ENCODE assay signal across 1 cellular context in genomic region chr11:449889-450808, GRCh38.
TF ChIP-seq lines count a peak whose summit lies in the region.

Gene PTDSS2 (plus strand): TSS chr11:450279. CDS start chr11:450456, 177 bp downstream.

TF ChIP-seq in HepG2, 621 proteins besides CTCF, POLR2A, EP300 and RAD21 (continued from another document and continues in another):
- TF ChIP-seq ETS1 (CRISPR knock-in tag; IDR thresholded peaks at IDR 0.05) = peak; percentile 33; the same call in 1 of the 2 replicates
- TF ChIP-seq ZNF253 (CRISPR knock-in tag; IDR thresholded peaks at IDR 0.05; ENCODE audit: borderline replicate concordance) = no peak
- TF ChIP-seq SSRP1 (CRISPR knock-in tag; IDR thresholded peaks at IDR 0.05) = no peak
- peak; percentile 77 for TF ChIP-seq KMT2A (CRISPR knock-in tag; IDR thresholded peaks at IDR 0.05)
- peak; percentile 41; the same call in 1 of the 2 replicates for TF ChIP-seq MIXL1 (CRISPR knock-in tag; IDR thresholded peaks at IDR 0.05)
- TF ChIP-seq ZNF20 (CRISPR knock-in tag; IDR thresholded peaks at IDR 0.05) = no peak
- peak; percentile 87; the same call in 1 of the 2 replicates for TF ChIP-seq ZNF510 (CRISPR knock-in tag; IDR thresholded peaks at IDR 0.05; ENCODE audit: low read depth)
- peak; percentile 26 for TF ChIP-seq CBX1 (IDR thresholded peaks at IDR 0.05; ENCODE audit: low read depth)
- no peak for TF ChIP-seq TCF7 (IDR thresholded peaks at IDR 0.05; ENCODE audit: low read depth)
- no peak for TF ChIP-seq MTA3 (CRISPR knock-in tag; IDR thresholded peaks at IDR 0.05)
- TF ChIP-seq RARA (CRISPR knock-in tag; IDR thresholded peaks at IDR 0.05) = no peak; the same call in 1 of the 2 replicates
- 0 out of 2 replicates have a peak, but pooled peaks have one; percentile 4 for TF ChIP-seq FOSL1 (CRISPR knock-in tag; IDR thresholded peaks at IDR 0.05; ENCODE audit: borderline replicate concordance)
- 0 out of 2 replicates have a peak, but pooled peaks have one; percentile 45 for TF ChIP-seq ZSCAN29 (CRISPR knock-in tag; conservative IDR thresholded peaks at IDR 0.05)
- TF ChIP-seq SP2 (CRISPR knock-in tag; IDR thresholded peaks at IDR 0.05) = peak; percentile 38; the same call in 1 of the 2 replicates
- no peak for TF ChIP-seq ZNF879 (CRISPR knock-in tag; IDR thresholded peaks at IDR 0.05)
- TF ChIP-seq AHR (CRISPR knock-in tag; IDR thresholded peaks at IDR 0.05) = peak; percentile 75; the same call in 1 of the 2 replicates
- TF ChIP-seq FOXM1 (CRISPR knock-in tag; IDR thresholded peaks at IDR 0.05) = no peak
- 0 out of 2 replicates have a peak, but pooled peaks have one; percentile 38 for TF ChIP-seq ZNF503 (CRISPR knock-in tag; IDR thresholded peaks at IDR 0.05)
- TF ChIP-seq PAXIP1 (CRISPR knock-in tag; conservative IDR thresholded peaks at IDR 0.05) = peak; percentile 31
- TF ChIP-seq ZBTB2 (CRISPR knock-in tag; IDR thresholded peaks at IDR 0.05; ENCODE audit: low read depth) = peak; percentile 65; the same call in 1 of the 2 replicates
- TF ChIP-seq ZBED4 (CRISPR knock-in tag; IDR thresholded peaks at IDR 0.05; ENCODE audit: borderline replicate concordance) = 0 out of 2 replicates have a peak, but pooled peaks have one; percentile 53
- TF ChIP-seq EED (CRISPR knock-in tag; IDR thresholded peaks at IDR 0.05) = 0 out of 2 replicates have a peak, but pooled peaks have one; percentile 28
- no peak for TF ChIP-seq FOXP1 (IDR thresholded peaks at IDR 0.05)
- peak; percentile 36; the same call in 1 of the 2 replicates for TF ChIP-seq FOXP1 (CRISPR knock-in tag; IDR thresholded peaks at IDR 0.05)
- no peak; the same call in 1 of the 2 replicates for TF ChIP-seq ARNT2 (CRISPR knock-in tag; IDR thresholded peaks at IDR 0.05; ENCODE audit: low read depth)
- no peak for TF ChIP-seq PATZ1 (CRISPR knock-in tag; IDR thresholded peaks at IDR 0.05)
- peak; percentile 100 for TF ChIP-seq ZNF597 (CRISPR knock-in tag; IDR thresholded peaks at IDR 0.05)
- TF ChIP-seq IKZF5 (CRISPR knock-in tag; IDR thresholded peaks at IDR 0.05) = peak; percentile 83
- TF ChIP-seq KAT8 (CRISPR knock-in tag; IDR thresholded peaks at IDR 0.05) = peak; percentile 87
- TF ChIP-seq ZNF784 (CRISPR knock-in tag; IDR thresholded peaks at IDR 0.05; ENCODE audit: borderline replicate concordance) = peak; percentile 79
- TF ChIP-seq CBFB (CRISPR knock-in tag; IDR thresholded peaks at IDR 0.05) = peak; percentile 96
- TF ChIP-seq HINFP (CRISPR knock-in tag; IDR thresholded peaks at IDR 0.05; ENCODE audit: low read depth) = peak; percentile 67; the same call in 1 of the 2 replicates
- TF ChIP-seq ZNF749 (CRISPR knock-in tag; IDR thresholded peaks at IDR 0.05; ENCODE audit: borderline replicate concordance) = 0 out of 2 replicates have a peak, but pooled peaks have one; percentile 40
- TF ChIP-seq SIN3B (IDR thresholded peaks at IDR 0.05; ENCODE audit: low read length) = 0 out of 2 replicates have a peak, but pooled peaks have one; percentile 32
- no peak for TF ChIP-seq KLF9 (CRISPR knock-in tag; IDR thresholded peaks at IDR 0.05; ENCODE audit: low read depth)
